38 cellular contexts compared by ENCODE assay signal in the genomic region with DNA sequence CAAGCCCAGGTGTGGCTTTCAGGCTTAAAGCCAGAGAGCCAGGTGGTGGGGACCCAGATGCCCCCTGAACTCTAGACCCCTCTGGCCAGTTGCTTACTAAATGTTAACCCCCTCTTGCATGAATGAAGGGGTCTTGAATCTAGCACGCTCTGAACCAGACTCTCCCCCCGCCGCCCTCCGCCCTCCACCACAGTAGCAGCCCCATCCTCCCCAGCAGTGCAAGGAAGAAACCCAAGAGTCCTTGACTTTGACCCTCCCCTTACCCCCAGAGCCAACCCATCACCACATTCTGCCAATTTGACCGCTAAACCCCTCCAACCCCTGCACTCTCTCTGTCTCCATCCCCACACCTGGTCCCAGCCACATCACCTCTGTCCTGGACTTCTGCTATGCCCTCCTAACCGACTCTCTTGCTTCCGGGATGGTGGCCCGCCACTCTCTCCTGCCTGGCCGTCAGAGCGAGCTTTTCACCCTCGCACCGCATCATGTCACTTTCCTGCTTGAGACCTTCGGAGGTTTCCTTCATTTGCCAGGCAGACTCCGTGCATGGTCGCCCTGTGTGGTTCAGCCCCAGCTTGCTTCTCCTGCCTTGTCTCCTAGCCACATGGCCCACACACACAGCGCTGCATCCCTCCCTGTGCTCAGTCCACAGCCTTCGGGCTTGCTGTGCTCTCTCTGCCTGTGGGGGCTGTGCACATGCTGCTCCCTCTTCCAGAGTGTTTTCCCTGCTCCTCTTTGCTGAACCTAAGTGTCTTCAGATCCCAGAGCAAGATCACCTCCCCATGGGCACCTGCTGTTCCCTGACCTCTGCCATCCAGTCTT.
"Had no signal": no experiment of that assay in that cellular context is flagged by ENCODE, and none has a peak within 500 bp of the region (broad histone marks: within the 10 kb centered on the region; RNA-seq: fewer than 3 reads in every experiment).

No MANE protein-coding gene starts in this region.

- FAIRE-seq: RCC 7860 had no signal

- H3K4me3 Mint-ChIP-seq: activated B cell treated with CpG ODN at 0.5 μM for 24 hours; activated CD4-positive, alpha-beta memory T cell treated with anti-CD3 and anti-CD28 coated beads, Interleukin-2, amount 10 ng/mL, durations not matched to agents 7 days and 5 days; activated naive CD8-positive, alpha-beta T cell treated with anti-CD3 and anti-CD28 coated beads for 36 hours; activated T-cell treated with anti-CD3 and anti-CD28 coated beads, Interleukin-2, amount 50 U/mL, for 72 hours; activated T-helper 17 cell treated with anti-CD3 and anti-CD28 coated beads, Interleukin-2, amount 50 U/mL, for 72 hours; central memory CD8-positive, alpha-beta T cell had no signal

- H3K9me3 Mint-ChIP-seq: activated T-cell treated with anti-CD3 and anti-CD28 coated beads, Interleukin-2, amount 50 U/mL, for 72 hours had no signal

- DNase-seq: activated B cell treated with CpG ODN at 0.5 μM for 24 hours; activated CD4-positive, alpha-beta memory T cell treated with anti-CD3 and anti-CD28 coated beads, Interleukin-2, amount 10 ng/mL, durations not matched to agents 7 days and 5 days; activated CD4-positive, alpha-beta T cell treated with anti-CD3 and anti-CD28 coated beads for 4 hours; activated CD4-positive, CD25-positive, alpha-beta regulatory T cell treated with anti-CD3 and anti-CD28 coated beads, Interleukin-2, amount 50 U/mL, for 72 hours; activated effector memory CD4-positive, alpha-beta T cell treated with anti-CD3 and anti-CD28 coated beads, Interleukin-2, amount 50 U/mL, for 16 hours; activated naive CD4-positive, alpha-beta T cell; activated naive CD4-positive, alpha-beta T cell treated with anti-CD3 and anti-CD28 coated beads, Interleukin-2, amount 50 U/mL, for 16 hours; activated naive CD8-positive, alpha-beta T cell treated with anti-CD3 and anti-CD28 coated beads for 36 hours; activated T-cell treated with anti-CD3 and anti-CD28 coated beads, Interleukin-2, amount 50 U/mL, for 1 hour; activated T-cell treated with anti-CD3 and anti-CD28 coated beads, Interleukin-2, amount 50 U/mL, for 72 hours; amniotic stem cell; Kasumi-1; MG63; NCI-H1048; NCI-H1105 treated with DMSO at 0.1 percent for 48 hours; NCI-H1436; NCI-H1694; NCI-H2029 treated with DMSO at 0.1 percent for 48 hours; NCI-H2107; NCI-H2171; NCI-H510A; NCI-H526; NCI-H748 treated with DMSO at 0.1 percent for 48 hours; NK-92 treated with Interleukin-12 subunit alpha and Interleukin-12 subunit beta, amount 100 ng/mL, for 24 hours; PC-9; SIG-M5; SW 1271; T-helper 1 cell; T-helper 2 cell; T-helper 9 cell had no signal

- ATAC-seq: activated T-cell treated with anti-CD3 and anti-CD28 coated beads, Interleukin-2, amount 50 U/mL, for 72 hours; activated T-helper 17 cell treated with anti-CD3 and anti-CD28 coated beads, Interleukin-2, amount 50 U/mL, for 72 hours; Right ventricle myocardium inferior had no signal

- H3K9me3 ChIP-seq: ascending aorta, MG63 had no signal

- H3K4me2 ChIP-seq: PC-9 had no signal

- H2AFZ ChIP-seq: PC-9 had no signal

- H3K4me1 ChIP-seq: ascending aorta had no signal

- H3K4me1 Mint-ChIP-seq: activated B cell treated with CpG ODN at 0.5 μM for 24 hours; activated CD4-positive, alpha-beta memory T cell treated with anti-CD3 and anti-CD28 coated beads, Interleukin-2, amount 10 ng/mL, durations not matched to agents 7 days and 5 days; activated naive CD8-positive, alpha-beta T cell treated with anti-CD3 and anti-CD28 coated beads for 36 hours; activated T-helper 17 cell treated with anti-CD3 and anti-CD28 coated beads, Interleukin-2, amount 50 U/mL, for 72 hours; central memory CD8-positive, alpha-beta T cell had no signal

- H3K36me3 Mint-ChIP-seq: activated naive CD8-positive, alpha-beta T cell treated with anti-CD3 and anti-CD28 coated beads for 36 hours had no signal

- H3K27ac ChIP-seq: ascending aorta, cardiac muscle cell, PC-9, RWPE1, VCaP had no signal

- H3K27me3 Mint-ChIP-seq: activated CD4-positive, alpha-beta memory T cell treated with anti-CD3 and anti-CD28 coated beads, Interleukin-2, amount 10 ng/mL, durations not matched to agents 7 days and 5 days; activated naive CD8-positive, alpha-beta T cell treated with anti-CD3 and anti-CD28 coated beads for 36 hours had no signal

- H3K27ac Mint-ChIP-seq: activated B cell treated with CpG ODN at 0.5 μM for 24 hours; activated CD4-positive, alpha-beta memory T cell treated with anti-CD3 and anti-CD28 coated beads, Interleukin-2, amount 10 ng/mL, durations not matched to agents 7 days and 5 days; activated naive CD8-positive, alpha-beta T cell treated with anti-CD3 and anti-CD28 coated beads for 36 hours; activated T-cell treated with anti-CD3 and anti-CD28 coated beads, Interleukin-2, amount 50 U/mL, for 72 hours; activated T-helper 17 cell treated with anti-CD3 and anti-CD28 coated beads, Interleukin-2, amount 50 U/mL, for 72 hours had no signal

- H3K36me3 ChIP-seq: ascending aorta, cardiac muscle cell, MG63 had no signal

- H3K4me3 ChIP-seq: ascending aorta, cardiac muscle cell, MG63, PC-9 had no signal

- H3K27me3 ChIP-seq: ascending aorta, cardiac muscle cell, MG63 had no signal
